Comparison of ENCODE assay signal across 9 cellular contexts in genomic region chr6:163711615-163712568, GRCh38.
DNase-seq lines count a peak whose midpoint lies in the region; ATAC-seq and TF ChIP-seq lines count a peak whose summit lies in the region.
"Had no signal": no experiment of that assay in that cellular context is flagged by ENCODE, and none has a peak within 500 bp of the region (broad histone marks: within the 10 kb centered on the region; RNA-seq: fewer than 3 reads in every experiment).

No MANE protein-coding gene starts in this region.

- no peaks in the 10 kb centered on the region for H3K4me1 ChIP-seq in mucosa of descending colon (ENCODE audit: low read depth)

- peak overlapping the region; percentile 33 for H3K27ac ChIP-seq in caudate nucleus (ENCODE audit: low read depth, low read length)

- no peak overlapping the region for H3K4me3 ChIP-seq in mucosa of descending colon

- DNase-seq in 8988T (peak; percentile 50), HT-29 (ENCODE audit: low spot score) (peak; percentile 30), caudate nucleus (lab: John Stamatoyannopoulos, UW) (peak in 38 of 61 donors; percentile 7 to 66 (median 39)), mucosa of descending colon (peak; percentile 41 to 74 (median 42)), NCI-H446 (lab: John Stamatoyannopoulos, UW) (no peak), NCI-H2196 (lab: John Stamatoyannopoulos, UW; ENCODE audit: unreplicated experiment) (no peak)

- H3K36me3 ChIP-seq in mucosa of descending colon (ENCODE audit: low read depth): no peaks in the 10 kb centered on the region

- ATAC-seq in GM19397 (IDR thresholded peaks at IDR 0.05; ENCODE audit: unreplicated experiment) (peak; percentile 49), mucosa of descending colon (peak; percentile 56), HG02885 (IDR thresholded peaks at IDR 0.05; ENCODE audit: poor library complexity, unreplicated experiment) (no peak)
- ATAC-seq: CD8-positive, alpha-beta T cell had no signal

- TF ChIP-seq CTCF in mucosa of descending colon (IDR thresholded peaks at IDR 0.05): no peak

- H3K9me3 ChIP-seq in mucosa of descending colon: no peaks in the 10 kb centered on the region

- intact Hi-C loops in mucosa of descending colon (cut with DNase I, micrococcal nuclease): no loop called here

Comparison
In these comparisons a context has a peak if more than half of its experiments do, and no peak if none do; other contexts are left out.
1. DNase-seq: peak in 8988T (single experiment), HT-29 (single experiment), caudate nucleus (38 of 61) and mucosa of descending colon (3 of 3); none in NCI-H446 (0 of 2) and NCI-H2196 (single experiment).